17 cellular contexts compared by ENCODE assay signal in the genomic region with DNA sequence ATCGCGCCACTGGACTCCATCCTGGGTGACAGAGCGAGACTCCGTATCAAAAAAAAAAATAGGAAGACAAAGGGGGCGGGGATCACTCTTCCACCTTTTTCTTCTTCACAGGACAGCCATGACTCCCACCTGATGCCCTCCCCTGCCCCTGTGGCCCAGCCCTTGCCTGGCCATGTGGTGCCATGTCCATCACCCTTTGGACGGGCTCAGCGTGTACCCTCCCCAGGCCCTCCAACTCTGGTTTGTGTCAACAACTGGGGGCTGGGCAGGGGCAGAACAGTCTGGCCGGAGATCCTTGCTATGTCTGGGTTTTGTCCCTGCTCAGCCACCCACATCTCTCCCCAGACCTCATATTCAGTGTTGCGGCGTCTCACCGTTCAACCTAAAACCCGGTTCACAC. TPM values are rescaled to one million over a fixed set of nuclear protein-coding genes. Genes with fewer than 3 reads are reported as not detected.
DNase-seq lines count a peak whose midpoint lies in the region; ATAC-seq and TF ChIP-seq lines count a peak whose summit lies in the region.
"Had no signal": no experiment of that assay in that cellular context is flagged by ENCODE, and none has a peak within 500 bp of the region (broad histone marks: within the 10 kb centered on the region; RNA-seq: fewer than 3 reads in every experiment).

No MANE protein-coding gene starts in this region.

- intact Hi-C loops in CD14-positive monocyte (cut with micrococcal nuclease): no loop called here
- intact Hi-C loops in sciatic nerve (cut with DNase I): no loop called here
- intact Hi-C loops in upper lobe of right lung (cut with DNase I): no loop called here

- H3K27me3 Mint-ChIP-seq in CD14-positive monocyte (ENCODE audit: low read depth in 3 of 3): peaks cover 24 to 32% (median 26%) of the 10 kb centered on the region in 3 donors
- peaks cover 4% of the 10 kb centered on the region for H3K27me3 Mint-ChIP-seq in type B pancreatic cell

- DNase-seq in CD14-positive monocyte (ENCODE audit: low spot score) (peak; percentile 1), RWPE2 (ENCODE audit: low spot score) (peak; percentile 30), sciatic nerve (ENCODE audit: low spot score) (peak; percentile 36), upper lobe of right lung (peak; percentile 39), occipital lobe (lab: John Stamatoyannopoulos, UW) (no peak), type B pancreatic cell (ENCODE audit: extremely low spot score, unreplicated experiment) (no peak)
- DNase-seq: AML-193; CD4-positive, alpha-beta memory T cell; HCEC 1CT; HFFc6; KBM-7 had no signal

- H3K27me3 ChIP-seq in RWPE2 (ENCODE audit: insufficient read depth, poor library complexity, severe bottlenecking): no peaks in the 10 kb centered on the region
- H3K27me3 ChIP-seq in upper lobe of right lung: peaks cover 13% of the 10 kb centered on the region

- H3K4me3 ChIP-seq in RWPE2 (ENCODE audit: severe bottlenecking) (no peak overlapping the region), upper lobe of right lung (no peak overlapping the region)
- H3K4me3 ChIP-seq: A549, GM23338 had no signal

- peaks cover 4% of the 10 kb centered on the region for H3K4me1 ChIP-seq in RWPE2 (ENCODE audit: insufficient read depth, poor library complexity, severe bottlenecking)
- peaks cover 4% of the 10 kb centered on the region for H3K4me1 ChIP-seq in upper lobe of right lung

- peaks cover 50% of the 10 kb centered on the region for H3K36me3 ChIP-seq in RWPE2 (ENCODE audit: low read depth)
- H3K36me3 ChIP-seq in upper lobe of right lung: no peaks in the 10 kb centered on the region

- no peaks in the 10 kb centered on the region for H3K9me3 ChIP-seq in RWPE2 (ENCODE audit: severe bottlenecking)
- H3K9me3 ChIP-seq in upper lobe of right lung: no peaks in the 10 kb centered on the region
- H3K9me3 ChIP-seq: A549 had no signal

- H3K36me3 Mint-ChIP-seq in CD14-positive monocyte (peaks cover 53 to 79% of the 10 kb centered on the region in 2 donors), type B pancreatic cell (peaks cover 4% of the 10 kb centered on the region)
- H3K36me3 Mint-ChIP-seq: CD4-positive, alpha-beta memory T cell had no signal

- no peak overlapping the region for H3K27ac ChIP-seq in RWPE2 (ENCODE audit: poor library complexity, severe bottlenecking)
- H3K27ac ChIP-seq in upper lobe of right lung: no peak overlapping the region
- H3K27ac ChIP-seq: A549, C4-2B had no signal

- H3K9me3 Mint-ChIP-seq in CD14-positive monocyte (peaks cover 0 to 5% (median 2%) of the 10 kb centered on the region in 7 donors), type B pancreatic cell (no peaks in the 10 kb centered on the region)
- H3K9me3 Mint-ChIP-seq: GM23338, HFFc6, IgD-negative memory B cell had no signal

- H3K27ac Mint-ChIP-seq in CD14-positive monocyte (peak overlapping the region in 1 of 7 donors; percentile 66), type B pancreatic cell (no peak overlapping the region)
- H3K27ac Mint-ChIP-seq: CD4-positive, alpha-beta memory T cell; GM23338; HFFc6; IgD-negative memory B cell had no signal

- no peak for TF ChIP-seq CTCF in CD14-positive monocyte (IDR thresholded peaks at IDR 0.05)
- TF ChIP-seq CTCF in RWPE2 (IDR thresholded peaks at IDR 0.05; ENCODE audit: poor library complexity, severe bottlenecking): no peak
- TF ChIP-seq CTCF in upper lobe of right lung (IDR thresholded peaks at IDR 0.05): no peak
- TF ChIP-seq CTCF in type B pancreatic cell (conservative IDR thresholded peaks at IDR 0.05): no peak

- H3K4me3 Mint-ChIP-seq in CD14-positive monocyte: peak overlapping the region in 1 of 2 donors; percentile 48
- no peak overlapping the region for H3K4me3 Mint-ChIP-seq in type B pancreatic cell
- H3K4me3 Mint-ChIP-seq: GM23338, HFFc6, IgD-negative memory B cell had no signal

- ATAC-seq in RWPE2 (ENCODE audit: low read depth) (no peak), sciatic nerve (no peak), upper lobe of right lung (no peak), GM19324 (IDR thresholded peaks at IDR 0.05; ENCODE audit: low FRiP score, unreplicated experiment) (no peak)
- ATAC-seq: A549, GM23338 had no signal

- H3K4me1 Mint-ChIP-seq in CD14-positive monocyte: peaks cover 20% of the 10 kb centered on the region
- H3K4me1 Mint-ChIP-seq in type B pancreatic cell (ENCODE audit: unreplicated experiment): peaks cover 15% of the 10 kb centered on the region

RNA-seq across cellular contexts. Expression of gene TROAP, which starts 5.8 kb away (rescaled TPM):
- polyA plus RNA-seq in CD14-positive monocyte: not detected
- total RNA-seq in sciatic nerve (0.58 TPM), upper lobe of right lung (0.96 TPM), occipital lobe (1.2 TPM), type B pancreatic cell (ENCODE audit: low replicate concordance) (21.7 and 66.3 TPM in 2 replicates)
- polyA plus RNA-seq: IgD-negative memory B cell had no signal

RNA-seq across cellular contexts. Expression of gene C1QL4, which starts 8.2 kb away (rescaled TPM):
- not detected for polyA plus RNA-seq in CD14-positive monocyte
- total RNA-seq in sciatic nerve (not detected), upper lobe of right lung (not detected), occipital lobe (0.16 TPM), type B pancreatic cell (ENCODE audit: low replicate concordance) (0.17 and 1.2 TPM in 2 replicates)
- total RNA-seq: CD4-positive, alpha-beta memory T cell; GM23338 had no signal
- polyA plus RNA-seq: BJ; CD4-positive, alpha-beta memory T cell; GM23338; IgD-negative memory B cell had no signal

RNA-seq across cellular contexts. Expression of gene DNAJC22, which starts 17.9 kb away (rescaled TPM):
- not detected for polyA plus RNA-seq in CD14-positive monocyte
- not detected for total RNA-seq in sciatic nerve
- 0.67 TPM for total RNA-seq in upper lobe of right lung
- 0.78 TPM for total RNA-seq in occipital lobe
- total RNA-seq in type B pancreatic cell (ENCODE audit: low replicate concordance): 3.6 and 5.0 TPM in 2 replicates
- total RNA-seq: CD4-positive, alpha-beta memory T cell had no signal
- polyA plus RNA-seq: CD4-positive, alpha-beta memory T cell; GM23338; IgD-negative memory B cell had no signal

RNA-seq across cellular contexts. Expression of gene PRPH, which starts 33.9 kb away (rescaled TPM):
- polyA plus RNA-seq in CD14-positive monocyte: not detected
- 3.7 TPM for total RNA-seq in sciatic nerve
- total RNA-seq in upper lobe of right lung: not detected
- not detected for total RNA-seq in occipital lobe
- total RNA-seq in type B pancreatic cell (ENCODE audit: low replicate concordance): 1.8 and 7.3 TPM in 2 replicates
- total RNA-seq: HFFc6 had no signal
- polyA plus RNA-seq: BJ, IgD-negative memory B cell had no signal

RNA-seq across cellular contexts. Expression of gene SPATS2, which starts 38.4 kb away (rescaled TPM):
- polyA plus RNA-seq in CD14-positive monocyte: 1 to 10 TPM; 1.1 to 1.8 TPM
- 14.8 TPM for total RNA-seq in sciatic nerve
- 12.6 TPM for total RNA-seq in upper lobe of right lung
- 58.2 TPM for total RNA-seq in occipital lobe
- 32.0 and 40.3 TPM in 2 replicates for total RNA-seq in type B pancreatic cell (ENCODE audit: low replicate concordance)

Comparison
In these comparisons a context has a peak if more than half of its experiments do, and no peak if none do; other contexts are left out.
1. DNase-seq: peak in CD14-positive monocyte (single experiment), RWPE2 (single experiment), sciatic nerve (single experiment) and upper lobe of right lung (single experiment); none in occipital lobe (single experiment) and type B pancreatic cell (single experiment).
2. RNA of gene TROAP, which starts 5.8 kb away (total RNA-seq): 21.7 to 66.3 TPM in type B pancreatic cell; 1.2 TPM in occipital lobe (single experiment), 0.96 TPM in upper lobe of right lung (single experiment) and 0.58 TPM in sciatic nerve (single experiment); every median in the first group is over 10 times any median in the second.